Comparison of ENCODE assay signal across 8 cellular contexts in the genomic region with DNA sequence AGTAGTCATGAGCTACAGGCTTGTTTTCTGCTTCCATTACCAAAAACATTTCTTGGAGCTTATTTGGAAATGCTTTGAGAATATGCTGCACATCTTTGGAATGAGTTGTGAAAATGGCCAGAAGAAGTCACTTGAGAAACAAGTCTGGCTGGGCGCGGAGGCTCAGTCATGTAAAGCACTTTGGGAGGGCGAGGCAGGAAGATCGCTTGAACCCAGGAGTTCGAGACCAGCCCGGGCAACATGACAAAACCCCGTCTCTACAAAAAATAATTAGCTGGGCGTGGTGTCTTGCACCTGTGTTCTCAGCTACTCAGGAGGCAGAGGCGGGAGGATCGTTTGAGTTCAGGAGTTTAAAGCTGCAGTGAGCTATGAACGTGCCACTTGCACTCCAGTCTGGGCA. TPM values are rescaled to one million over a fixed set of nuclear protein-coding genes. Genes with fewer than 3 reads are reported as not detected.
A peak's percentile ranks its signal among the peaks of the same experiment; 100 is the strongest.
DNase-seq lines count a peak whose midpoint lies in the region; ATAC-seq, FAIRE-seq and TF ChIP-seq lines count a peak whose summit lies in the region.

No MANE protein-coding gene starts in this region.

- no peaks in the 10 kb centered on the region; the same call in 1 of the 2 replicates for H3K36me3 ChIP-seq in SK-N-MC (ENCODE audit: insufficient read depth, low read length)
- H3K36me3 ChIP-seq in gastrocnemius medialis = peaks cover 0 to 12% of the 10 kb centered on the region in 2 donors

- peaks cover 33 to 42% of the 10 kb centered on the region in 2 donors for H3K4me1 ChIP-seq in gastrocnemius medialis

- DNase-seq in GM12891 (ENCODE audit: insufficient read length, low spot score) = no peak
- no peak for DNase-seq in SK-N-MC (ENCODE audit: low read depth, low spot score)
- DNase-seq in fibroblast of peridontal ligament (ENCODE audit: extremely low read depth) = peak; percentile 20
- no peak for DNase-seq in gastrocnemius medialis
- DNase-seq in middle frontal gyrus (ENCODE audit: extremely low spot score, low spot score) = no peak
- no peak for DNase-seq in HPDE6-E6E7 (ENCODE audit: extremely low spot score)
- no peak for DNase-seq in ACHN

- H3K27me3 ChIP-seq in gastrocnemius medialis = no peaks in the 10 kb centered on the region

- no peak for TF ChIP-seq CTCF in gastrocnemius medialis (IDR thresholded peaks at IDR 0.05 in 4 of 5, conservative IDR thresholded peaks at IDR 0.05 in 1 of 5)

- H3K4me3 ChIP-seq in SK-N-MC (peak overlapping the region; percentile 86), gastrocnemius medialis (peak overlapping the region; percentile 94 to 100 (median 99))

- peak; percentile 59 for FAIRE-seq in GM12891 (lab: Jason Lieb, UNC)

- no peak overlapping the region for H3K27ac ChIP-seq in SK-N-MC
- peak overlapping the region; percentile 96 to 99 (median 97) for H3K27ac ChIP-seq in gastrocnemius medialis

- intact Hi-C loops in gastrocnemius medialis (cut with DNase I; ENCODE audit: low total_unique reads) = no loop called here

- peak overlapping the region; percentile 87 for H3K9ac ChIP-seq in SK-N-MC (ENCODE audit: insufficient read length)

- in situ Hi-C loops in gastrocnemius medialis (cut with MboI; ENCODE audit: low sequenced_read_pairs in 4 of 4) (no loop called here), ACHN (cut with HindIII; ENCODE audit: low pct_ligation_motif_present, low pct_unique_long_range_greater_than_20kb, low sequenced_read_pairs) (no loop called here)

- H3K9me3 ChIP-seq in SK-N-MC (ENCODE audit: low read depth, low read length) = no peaks in the 10 kb centered on the region
- H3K9me3 ChIP-seq in gastrocnemius medialis = no peaks in the 10 kb centered on the region

- TF ChIP-seq POLR2A in GM12891 (IDR thresholded peaks at IDR 0.05; ENCODE audit: low read depth, low read length) = no peak
- TF ChIP-seq POLR2A in gastrocnemius medialis (IDR thresholded peaks at IDR 0.05) = no peak

- ATAC-seq in gastrocnemius medialis = no peak
- ATAC-seq in GM18870 (IDR thresholded peaks at IDR 0.05; ENCODE audit: unreplicated experiment) = no peak

TF ChIP-seq in GM12891, 5 proteins besides CTCF, POLR2A, EP300 and RAD21:
- no peak for TF ChIP-seq SPI1 (IDR thresholded peaks at IDR 0.05; ENCODE audit: low read depth, low read length)
- no peak for TF ChIP-seq POU2F2 (IDR thresholded peaks at IDR 0.05; ENCODE audit: low read depth, low read length)
- no peak for TF ChIP-seq TAF1 (IDR thresholded peaks at IDR 0.05; ENCODE audit: low read depth, low read length)
- TF ChIP-seq POLR2AphosphoS5 (IDR thresholded peaks at IDR 0.05; ENCODE audit: low read depth, low read length) = no peak
- TF ChIP-seq PAX5 (IDR thresholded peaks at IDR 0.05; ENCODE audit: insufficient read depth, low read length, severe bottlenecking) = no peak
TF ChIP-seq in GM12891: peak in this region for 0.

RNA-seq across cellular contexts. Expression of a gene that starts 0.9 kb away (rescaled TPM):
- 79.1 TPM for polyA plus RNA-seq in GM12891 (2012; ENCODE audit: low read depth, missing spikeins)
- 10 to 100 TPM; 25.3 to 41.8 (median 32.7) TPM for total RNA-seq in gastrocnemius medialis

RNA-seq across cellular contexts. Expression of a gene that starts 4.4 kb away (rescaled TPM):
- polyA plus RNA-seq in GM12891 (2012; ENCODE audit: low read depth, missing spikeins) = 51.6 TPM
- 10 to 100 TPM; 52.6 to 81.4 (median 78.9) TPM for total RNA-seq in gastrocnemius medialis

RNA-seq across cellular contexts. Expression of a gene that starts 30.4 kb away (rescaled TPM):
- polyA plus RNA-seq in GM12891 (2012; ENCODE audit: low read depth, missing spikeins) = 14.8 TPM
- 10 to 100 TPM in 1 of 4 donors, 1 to 10 TPM in 3; 7.8 to 21.7 (median 9.2) TPM for total RNA-seq in gastrocnemius medialis

RNA-seq across cellular contexts. Expression of a gene that starts 36.8 kb away (rescaled TPM):
- polyA plus RNA-seq in GM12891 (2012; ENCODE audit: low read depth, missing spikeins) = 61.0 TPM
- total RNA-seq in gastrocnemius medialis = 10 to 100 TPM; 43.6 to 90.5 (median 69.6) TPM
